17 cellular contexts compared by ENCODE assay signal in the genomic region with DNA sequence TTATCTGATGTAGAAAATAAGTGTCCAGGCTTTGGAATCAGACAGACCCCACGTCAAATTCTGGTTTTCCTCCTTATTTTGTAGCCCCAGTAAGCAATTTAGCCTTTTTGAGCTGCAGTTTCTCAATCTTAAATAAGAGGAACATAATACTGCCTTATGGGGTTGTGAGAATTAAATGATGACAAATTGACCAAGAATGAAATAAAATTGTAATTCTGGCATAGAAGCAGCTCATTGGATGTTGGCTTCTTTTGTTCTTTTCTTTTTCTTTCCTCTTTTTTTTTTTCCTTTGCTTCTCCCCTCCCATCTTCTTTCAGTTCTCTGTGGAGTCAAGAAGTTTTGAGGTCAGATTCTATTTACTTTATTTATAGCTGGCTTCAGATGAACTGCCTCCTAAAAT.
DNase-seq lines count a peak whose midpoint lies in the region; ATAC-seq and TF ChIP-seq lines count a peak whose summit lies in the region.
"Had no signal": no experiment of that assay in that cellular context is flagged by ENCODE, and none has a peak within 500 bp of the region (broad histone marks: within the 10 kb centered on the region; RNA-seq: fewer than 3 reads in every experiment).

No MANE protein-coding gene starts in this region.

- H3K27ac Mint-ChIP-seq in T-helper 2 cell treated with Interferon-gamma antibody and Interleukin-4, amounts not matched to agents 5 μg/mL and 100 μg/mL, for 36 hours, result peak overlapping the region; percentile 12
- H3K27ac Mint-ChIP-seq in activated naive CD8-positive, alpha-beta T cell treated with anti-CD3 and anti-CD28 coated beads for 36 hours, result no peak overlapping the region
- peak overlapping the region in 9 of 10 donors; percentile 56 to 90 (median 76) for H3K27ac Mint-ChIP-seq in naive thymus-derived CD8-positive, alpha-beta T cell
- H3K27ac Mint-ChIP-seq: GM23338 had no signal

- no peak for ATAC-seq in naive thymus-derived CD8-positive, alpha-beta T cell
- ATAC-seq in HG03520 (IDR thresholded peaks at IDR 0.05; ENCODE audit: unreplicated experiment) (no peak), GM19324 (IDR thresholded peaks at IDR 0.05; ENCODE audit: low FRiP score, unreplicated experiment) (no peak)
- ATAC-seq: GM23338 had no signal

- no peak for TF ChIP-seq POLR2A in testis (IDR thresholded peaks at IDR 0.05)

- no peaks in the 10 kb centered on the region for H3K9me3 Mint-ChIP-seq in T-helper 2 cell treated with Interferon-gamma antibody and Interleukin-4, amounts not matched to agents 5 μg/mL and 100 μg/mL, for 36 hours
- no peaks in the 10 kb centered on the region for H3K9me3 Mint-ChIP-seq in activated naive CD8-positive, alpha-beta T cell treated with anti-CD3 and anti-CD28 coated beads for 36 hours
- H3K9me3 Mint-ChIP-seq in naive thymus-derived CD8-positive, alpha-beta T cell, result no peaks in the 10 kb centered on the region
- H3K9me3 Mint-ChIP-seq: GM23338 had no signal

- H4K20me1 ChIP-seq in BLaER1 treated with 17β-estradiol and CSF1 and Interleukin-3, amounts not matched to agents 10 nM and 100 nM, result no peaks in the 10 kb centered on the region

- H3K27ac ChIP-seq in BLaER1 treated with 17β-estradiol and CSF1 and Interleukin-3, amounts not matched to agents 10 nM and 100 nM, result no peak overlapping the region
- no peak overlapping the region for H3K27ac ChIP-seq in testis

- H3K4me3 Mint-ChIP-seq in T-helper 2 cell treated with Interferon-gamma antibody and Interleukin-4, amounts not matched to agents 5 μg/mL and 100 μg/mL, for 36 hours, result no peak overlapping the region
- peak overlapping the region; percentile 14 for H3K4me3 Mint-ChIP-seq in activated naive CD8-positive, alpha-beta T cell treated with anti-CD3 and anti-CD28 coated beads for 36 hours
- peak overlapping the region in 9 of 10 donors; percentile 44 to 78 (median 59) for H3K4me3 Mint-ChIP-seq in naive thymus-derived CD8-positive, alpha-beta T cell
- H3K4me3 Mint-ChIP-seq: GM23338 had no signal

- peaks cover 34% of the 10 kb centered on the region for H3K27me3 Mint-ChIP-seq in T-helper 2 cell treated with Interferon-gamma antibody and Interleukin-4, amounts not matched to agents 5 μg/mL and 100 μg/mL, for 36 hours (ENCODE audit: low read depth)
- H3K27me3 Mint-ChIP-seq in activated naive CD8-positive, alpha-beta T cell treated with anti-CD3 and anti-CD28 coated beads for 36 hours, result no peaks in the 10 kb centered on the region
- no peaks in the 10 kb centered on the region for H3K27me3 Mint-ChIP-seq in naive thymus-derived CD8-positive, alpha-beta T cell

- peaks cover 0 to 7% (median 0%) of the 10 kb centered on the region in 11 experiments; a peak in 4 of 22 replicates for H3K9me3 ChIP-seq in BLaER1 treated with 17β-estradiol and CSF1 and Interleukin-3, amounts not matched to agents 10 nM and 100 nM (replicated peaks in 1 of 11)
- H3K9me3 ChIP-seq in testis, result no peaks in the 10 kb centered on the region

- no peak overlapping the region for H3K9ac ChIP-seq in BLaER1 treated with 17β-estradiol and CSF1 and Interleukin-3, amounts not matched to agents 10 nM and 100 nM

- intact Hi-C loops in testis (cut with DNase I; ENCODE audit: low total_unique reads), result no loop called here

- peaks cover 0 to 40% (median 17%) of the 10 kb centered on the region in 11 experiments; a peak in 15 of 22 replicates for H3K36me3 ChIP-seq in BLaER1 treated with 17β-estradiol and CSF1 and Interleukin-3, amounts not matched to agents 10 nM and 100 nM
- no peaks in the 10 kb centered on the region for H3K36me3 ChIP-seq in testis (ENCODE audit: low read depth, missing control alignments)

- H3K4me1 Mint-ChIP-seq in T-helper 2 cell treated with Interferon-gamma antibody and Interleukin-4, amounts not matched to agents 5 μg/mL and 100 μg/mL, for 36 hours (ENCODE audit: low read depth), result peaks cover 26% of the 10 kb centered on the region
- H3K4me1 Mint-ChIP-seq in activated naive CD8-positive, alpha-beta T cell treated with anti-CD3 and anti-CD28 coated beads for 36 hours, result peaks cover 46% of the 10 kb centered on the region
- peaks cover 27 to 61% (median 41%) of the 10 kb centered on the region in 4 donors for H3K4me1 Mint-ChIP-seq in naive thymus-derived CD8-positive, alpha-beta T cell

- 2 to 55% methylated on average over 1 of the region's 1 CpG for WGBS in testis, 2 donors

- no peaks in the 10 kb centered on the region for H3K27me3 ChIP-seq in BLaER1 treated with 17β-estradiol and CSF1 and Interleukin-3, amounts not matched to agents 10 nM and 100 nM
- no peaks in the 10 kb centered on the region for H3K27me3 ChIP-seq in testis

- POLR2A ChIA-PET in naive thymus-derived CD8-positive, alpha-beta T cell (lab: Charles Lee), result interaction anchor here (0.5 to 1.0 kb wide), 2 partner anchors 11 to 410 kb away, joined by 3 to 4 read pairs; no protein-coding TSS in a partner anchor

- no peaks in the 10 kb centered on the region for H3K36me3 Mint-ChIP-seq in T-helper 2 cell treated with Interferon-gamma antibody and Interleukin-4, amounts not matched to agents 5 μg/mL and 100 μg/mL, for 36 hours (ENCODE audit: low read depth)
- no peaks in the 10 kb centered on the region for H3K36me3 Mint-ChIP-seq in activated naive CD8-positive, alpha-beta T cell treated with anti-CD3 and anti-CD28 coated beads for 36 hours
- H3K36me3 Mint-ChIP-seq in naive thymus-derived CD8-positive, alpha-beta T cell, result peaks cover 0 to 5% (median 0%) of the 10 kb centered on the region in 3 donors

- no peak overlapping the region for H3K4me3 ChIP-seq in BLaER1 treated with 17β-estradiol and CSF1 and Interleukin-3, amounts not matched to agents 10 nM and 100 nM
- no peak overlapping the region for H3K4me3 ChIP-seq in testis
- H3K4me3 ChIP-seq: GM23338 had no signal

- H3K4me2 ChIP-seq in BLaER1 treated with 17β-estradiol and CSF1 and Interleukin-3, amounts not matched to agents 10 nM and 100 nM, result peak overlapping the region in 8 of 11 experiments; percentile 8 to 39 (median 14); a peak in 11 of 22 replicates
- H3K4me2 ChIP-seq: GM23338 had no signal

- peaks cover 5 to 27% (median 19%) of the 10 kb centered on the region in 10 experiments; a peak in 15 of 20 replicates for H3K4me1 ChIP-seq in BLaER1 treated with 17β-estradiol and CSF1 and Interleukin-3, amounts not matched to agents 10 nM and 100 nM
- H3K4me1 ChIP-seq in testis, result peaks cover 2% of the 10 kb centered on the region

- DNase-seq in T-helper 2 cell treated with Interferon-gamma antibody and Interleukin-4, amounts not matched to agents 5 μg/mL and 100 μg/mL, for 36 hours (ENCODE audit: low spot score), result no peak
- no peak for DNase-seq in T-helper 2 cell
- no peak for DNase-seq in activated naive CD8-positive, alpha-beta T cell treated with anti-CD3 and anti-CD28 coated beads for 36 hours
- no peak for DNase-seq in naive thymus-derived CD8-positive, alpha-beta T cell
- DNase-seq in testis, result no peak
- DNase-seq: Calu3, KBM-7, NCI-H1092 treated with DMSO at 0.1 percent for 48 hours, NCI-H1694, NCI-H2171, NCI-H446 treated with DMSO at 0.1 percent for 48 hours, NCI-H748 treated with DMSO at 0.1 percent for 48 hours, Right ventricle myocardium superior had no signal

- TF ChIP-seq CTCF in testis (IDR thresholded peaks at IDR 0.05), result no peak
